In genomic region chr2:75199428-75200011, GRCh38 we compare ENCODE assay signal across 1 cellular context.
TF ChIP-seq lines count a peak whose summit lies in the region.

TACR1 (minus strand) TSS chr2:75199520; CDS start chr2:75198934, 586 bp downstream.

TF ChIP-seq in A549, 52 proteins besides CTCF, POLR2A, EP300 and RAD21 (continued from another document):
- TF ChIP-seq CHD2 (IDR thresholded peaks at IDR 0.05; ENCODE audit: low read length, partially characterized antibody) = no peak
